26 cellular contexts compared by ENCODE assay signal in genomic region chr7:33881316-33881715, GRCh38.
"Had no signal": no experiment of that assay in that cellular context is flagged by ENCODE, and none has a peak within 500 bp of the region (broad histone marks: within the 10 kb centered on the region; RNA-seq: fewer than 3 reads in every experiment).

No MANE protein-coding gene starts in this region.

- H3K4me2 ChIP-seq: smooth muscle cell had no signal

- H3K27ac ChIP-seq: esophagus muscularis mucosa, heart right ventricle, lower lobe of right lung, prostate gland, right atrium auricular region, thyroid gland had no signal

- H3K4me1 ChIP-seq: esophagus muscularis mucosa, prostate gland, thyroid gland, upper lobe of left lung had no signal

- H3K27me3 ChIP-seq: esophagus muscularis mucosa, right atrium auricular region, thyroid gland, upper lobe of left lung had no signal

- H3K4me1 Mint-ChIP-seq: memory B cell; naive B cell; stimulated activated naive CD8-positive, alpha-beta T cell treated with anti-CD3 and anti-CD28 coated beads, Interleukin-15, amount 100 ng/mL, for 72 hours had no signal

- FAIRE-seq: islet of Langerhans had no signal

- H3K4me3 Mint-ChIP-seq: memory B cell; mesothelial cell of epicardium; naive B cell; natural killer cell treated with Interleukin-12 subunit alpha and Interleukin-12 subunit beta and Interleukin-15 and Interleukin-18, amount 100 ng/mL, for 72 hours; stimulated activated naive CD8-positive, alpha-beta T cell treated with anti-CD3 and anti-CD28 coated beads, Interleukin-15, amount 100 ng/mL, for 72 hours had no signal

- H3K9me3 Mint-ChIP-seq: memory B cell; mesothelial cell of epicardium; naive B cell; natural killer cell treated with Interleukin-12 subunit alpha and Interleukin-12 subunit beta and Interleukin-15 and Interleukin-18, amount 100 ng/mL, for 72 hours; stimulated activated naive CD8-positive, alpha-beta T cell treated with anti-CD3 and anti-CD28 coated beads, Interleukin-15, amount 100 ng/mL, for 72 hours had no signal

- H3K36me3 Mint-ChIP-seq: memory B cell; mesothelial cell of epicardium; naive B cell; natural killer cell treated with Interleukin-12 subunit alpha and Interleukin-12 subunit beta and Interleukin-15 and Interleukin-18, amount 100 ng/mL, for 72 hours had no signal

- H3K27ac Mint-ChIP-seq: memory B cell; mesothelial cell of epicardium; naive B cell; natural killer cell treated with Interleukin-12 subunit alpha and Interleukin-12 subunit beta and Interleukin-15 and Interleukin-18, amount 100 ng/mL, for 72 hours; stimulated activated naive CD8-positive, alpha-beta T cell treated with anti-CD3 and anti-CD28 coated beads, Interleukin-15, amount 100 ng/mL, for 72 hours had no signal

- H3K4me3 ChIP-seq: esophagus muscularis mucosa, heart right ventricle, lower lobe of right lung, mucosa of descending colon, prostate gland, right atrium auricular region, smooth muscle cell, thyroid gland, upper lobe of left lung had no signal

- DNase-seq: cerebellar nuclear complex; cortex of kidney; foreskin melanocyte; glutamatergic neuron; hippocampal formation; lower lobe of right lung; naive B cell; nucleus accumbens; stimulated activated CD4-positive, alpha-beta T cell treated with anti-CD3 and anti-CD28 coated beads, Interleukin-12 subunit alpha, Interleukin-12 subunit beta, amount 100 ng/mL, for 4 hours; stimulated activated CD4-positive, alpha-beta T cell treated with anti-CD3 and anti-CD28 coated beads, Interleukin-1b, Interleukin-23, amount 100 ng/mL, for 48 hours; stimulated activated CD4-positive, alpha-beta T cell treated with anti-CD3 and anti-CD28 coated beads, Interleukin-4, amount 100 ng/mL, for 1 hour; stimulated activated CD8-positive, alpha-beta memory T cell treated with anti-CD3 and anti-CD28 coated beads, Interleukin-4, amount 100 ng/mL, for 48 hours; stimulated activated naive CD4-positive, alpha-beta T cell; stimulated activated naive CD8-positive, alpha-beta T cell treated with anti-CD3 and anti-CD28 coated beads, Interleukin-15, amount 100 ng/mL, for 72 hours; upper lobe of left lung had no signal

- H3K36me3 ChIP-seq: esophagus muscularis mucosa, heart right ventricle, lower lobe of right lung, prostate gland, right atrium auricular region, thyroid gland, upper lobe of left lung had no signal

- H3K9me3 ChIP-seq: esophagus muscularis mucosa, heart right ventricle, lower lobe of right lung, mucosa of descending colon, prostate gland, right atrium auricular region, thyroid gland, upper lobe of left lung had no signal
